In genomic region chr5:170360712-170361501, GRCh38 we compare ENCODE assay signal across 13 cellular contexts. TPM values are rescaled to one million over a fixed set of nuclear protein-coding genes. Genes with fewer than 3 reads are reported as not detected.
A peak's percentile ranks its signal among the peaks of the same experiment; 100 is the strongest.
DNase-seq lines count a peak whose midpoint lies in the region; ATAC-seq, FAIRE-seq and TF ChIP-seq lines count a peak whose summit lies in the region.
"Had no signal": no experiment of that assay in that cellular context is flagged by ENCODE, and none has a peak within 500 bp of the region (broad histone marks: within the 10 kb centered on the region; RNA-seq: fewer than 3 reads in every experiment).

No MANE protein-coding gene starts in this region.

- H3K9ac ChIP-seq in H1 (replicated peaks in 1 of 4; ENCODE audit: extremely low read depth in 1 of 4, low read depth in 3 of 4, low read length in 3 of 4) (no peak overlapping the region), trophoblast cell (ENCODE audit: low read length) (no peak overlapping the region), Karpas-422 (ENCODE audit: low read length) (no peak overlapping the region)

- H3K79me1 ChIP-seq in H1 (ENCODE audit: low read depth, low read length) (no peaks in the 10 kb centered on the region), trophoblast cell (ENCODE audit: low read length) (no peaks in the 10 kb centered on the region)

- TF ChIP-seq EP300 in H1 (IDR thresholded peaks at IDR 0.05; ENCODE audit: borderline replicate concordance in 1 of 2, low read depth in 2 of 2, low read length in 2 of 2), result no peak

- H4K20me1 ChIP-seq in H1 (replicated peaks in 1 of 2; ENCODE audit: control insufficient read depth in 1 of 2, insufficient read depth in 2 of 2, low read length in 2 of 2) (no peaks in the 10 kb centered on the region), Karpas-422 (ENCODE audit: insufficient read depth, low read depth, low read length) (no peaks in the 10 kb centered on the region)

- no peak for TF ChIP-seq RAD21 in H1 (IDR thresholded peaks at IDR 0.05 in 1 of 2, conservative IDR thresholded peaks at IDR 0.05 in 1 of 2; ENCODE audit: low read depth in 2 of 2, low read length in 2 of 2)

- H2BK5ac ChIP-seq in H1 (ENCODE audit: low read depth, low read length) (no peak overlapping the region), trophoblast cell (ENCODE audit: low read depth, low read length, poor library complexity) (no peak overlapping the region)

- H3K23me2 ChIP-seq in H1 (ENCODE audit: low read depth, low read length), result no peaks in the 10 kb centered on the region

- no peak overlapping the region for H3K14ac ChIP-seq in H1 (ENCODE audit: insufficient read length)
- no peak overlapping the region for H3K14ac ChIP-seq in trophoblast cell (ENCODE audit: low read length)

- peak; percentile 79 for DNase-seq in CD1c-positive myeloid dendritic cell (ENCODE audit: extremely low spot score)
- peak; percentile 59 to 68 for DNase-seq in NOMO-1 (lab: John Stamatoyannopoulos, UW; ENCODE audit: unreplicated experiment in 2 of 2)
- DNase-seq in H1 (ENCODE audit: low read depth in 1 of 2, low spot score in 2 of 2), result peak in 1 of 2 experiments; percentile 37
- peak in 1 of 2 donors; percentile 4 for DNase-seq in trophoblast cell
- no peak for DNase-seq in NCI-H146 (lab: John Stamatoyannopoulos, UW)
- no peak for DNase-seq in epidermal melanocyte (ENCODE audit: insufficient read length, low spot score)
- no peak for DNase-seq in Karpas-422
- DNase-seq: activated CD4-positive, alpha-beta T cell treated with anti-CD3 and anti-CD28 coated beads, Interleukin-2, amount 50 U/mL, for 1 hour; activated T-cell treated with anti-CD3 and anti-CD28 coated beads, Interleukin-2, amount 50 U/mL, for 72 hours; cortex of kidney; NCI-H2081; occipital lobe had no signal

- H3K27me3 ChIP-seq in H1 (replicated peaks in 1 of 4; ENCODE audit: control insufficient read depth in 3 of 4, extremely low read depth in 1 of 4, insufficient read depth in 3 of 4, low read length in 3 of 4) (no peaks in the 10 kb centered on the region; a peak in 1 of 7 replicates), trophoblast cell (ENCODE audit: insufficient read depth, low read length) (no peaks in the 10 kb centered on the region), Karpas-422 (ENCODE audit: low read length) (no peaks in the 10 kb centered on the region)

- H3K4me2 ChIP-seq in H1 (ENCODE audit: insufficient read depth in 1 of 2, low read depth in 2 of 2, low read length in 2 of 2) (no peak overlapping the region), trophoblast cell (ENCODE audit: low read length) (no peak overlapping the region), Karpas-422 (ENCODE audit: low read depth, low read length, poor library complexity, severe bottlenecking) (no peak overlapping the region)

- no peak overlapping the region for H2BK20ac ChIP-seq in H1 (ENCODE audit: low read length)

- no peak overlapping the region for H4K8ac ChIP-seq in H1 (ENCODE audit: extremely low read depth, insufficient read depth, low read length)
- H4K8ac ChIP-seq in trophoblast cell (ENCODE audit: low read depth, low read length), result peak overlapping the region; percentile 9

- H4K91ac ChIP-seq in H1 (replicated peaks; ENCODE audit: insufficient read length, low read length) (no peak overlapping the region), trophoblast cell (ENCODE audit: low read depth, low read length) (peak overlapping the region; percentile 8)

- TF ChIP-seq CTCF in H1 (IDR thresholded peaks at IDR 0.05; ENCODE audit: control extremely low read depth in 1 of 3, insufficient read depth in 1 of 3, low read depth in 1 of 3, low read length in 3 of 3), result no peak

- POLR2A ChIA-PET in H1 (lab: Charles Lee; ENCODE audit: partially characterized antibody), result no interaction called here

- no peak overlapping the region for H3K56ac ChIP-seq in H1 (replicated peaks; ENCODE audit: insufficient read length, low read depth, low read length)

- H2BK120ac ChIP-seq in H1 (replicated peaks; ENCODE audit: low read depth, low read length) (no peak overlapping the region), trophoblast cell (ENCODE audit: insufficient read depth, low read length, poor library complexity) (no peak overlapping the region)

- no peak for FAIRE-seq in H1 (lab: Jason Lieb, UNC)

- H3K4me3 ChIP-seq in H1 (ENCODE audit: extremely low read depth in 1 of 4, insufficient read depth in 2 of 4, low read depth in 3 of 4, low read length in 4 of 4) (no peak overlapping the region; a peak in 1 of 8 replicates), trophoblast cell (ENCODE audit: low read depth, low read length) (no peak overlapping the region), Karpas-422 (ENCODE audit: low read length) (no peak overlapping the region)

- H3K4ac ChIP-seq in H1 (replicated peaks; ENCODE audit: insufficient read length, low read depth, low read length) (no peak overlapping the region), trophoblast cell (ENCODE audit: low read depth, low read length) (no peak overlapping the region)

- no peak for TF ChIP-seq POLR2A in H1 (IDR thresholded peaks at IDR 0.05; ENCODE audit: control extremely low read depth in 1 of 2, low read depth in 2 of 2, low read length in 2 of 2)

- H3K79me2 ChIP-seq in H1 (ENCODE audit: control insufficient read depth in 1 of 2, insufficient read depth in 2 of 2, low read length in 2 of 2) (no peaks in the 10 kb centered on the region), trophoblast cell (ENCODE audit: control insufficient read depth, insufficient read depth, low read length, poor library complexity) (no peaks in the 10 kb centered on the region), Karpas-422 (ENCODE audit: low read length) (no peaks in the 10 kb centered on the region)

- no peak overlapping the region for H4K5ac ChIP-seq in H1 (ENCODE audit: insufficient read length, low read depth, low read length)

- H2BK15ac ChIP-seq in H1 (ENCODE audit: low read length), result no peak overlapping the region

- H2AFZ ChIP-seq in H1 (ENCODE audit: low read length) (peak overlapping the region; percentile 72; the same call in 1 of the 2 replicates), trophoblast cell (ENCODE audit: insufficient read depth, low read length, poor library complexity) (no peak overlapping the region), Karpas-422 (ENCODE audit: low read length) (no peak overlapping the region)

- H3K9me3 ChIP-seq in H1 (ENCODE audit: insufficient read depth in 2 of 2, low read depth in 1 of 2, low read length in 1 of 2) (no peaks in the 10 kb centered on the region), trophoblast cell (ENCODE audit: insufficient read depth, low read depth, low read length) (no peaks in the 10 kb centered on the region), Karpas-422 (ENCODE audit: low read length) (no peaks in the 10 kb centered on the region)

- no peaks in the 10 kb centered on the region for H3K36me3 ChIP-seq in H1 (ENCODE audit: control insufficient read depth in 2 of 4, insufficient read depth in 4 of 4, low read length in 3 of 4)
- H3K36me3 ChIP-seq in trophoblast cell (ENCODE audit: control insufficient read depth in 1 of 2, insufficient read depth in 2 of 2, low read length in 2 of 2), result no peaks in the 10 kb centered on the region
- no peaks in the 10 kb centered on the region for H3K36me3 ChIP-seq in Karpas-422 (ENCODE audit: insufficient read depth, low read length)

- 88% methylated on average over 12 of the region's 13 CpGs; no CpG with 5 or more reads in 1 of the 2 experiments for WGBS in H1 (ENCODE audit: extremely low coverage in 1 of 2, insufficient coverage in 1 of 2, insufficient read length in 1 of 2, insufficient replicate concordance in 2 of 2, low coverage in 1 of 2, low lambda C conversion rate in 2 of 2, missing lambda C conversion rate in 1 of 2), 2 experiments
- WGBS in trophoblast cell (ENCODE audit: extremely low coverage, insufficient coverage, insufficient read length), result no CpG with 5 or more reads among the region's 13 CpGs

- H3K18ac ChIP-seq in H1 (ENCODE audit: extremely low read depth, low read length) (no peak overlapping the region), trophoblast cell (ENCODE audit: low read length) (no peak overlapping the region)

- no peak overlapping the region for H4K12ac ChIP-seq in trophoblast cell (ENCODE audit: low read depth, low read length)

- no peak overlapping the region for H3K27ac ChIP-seq in H1 (ENCODE audit: low read depth, low read length)
- H3K27ac ChIP-seq in trophoblast cell (ENCODE audit: low read depth, low read length), result no peak overlapping the region
- H3K27ac ChIP-seq in Karpas-422 (ENCODE audit: low read length), result no peak overlapping the region

- H3K23ac ChIP-seq in H1 (ENCODE audit: insufficient read length) (no peak overlapping the region), trophoblast cell (ENCODE audit: low read length) (no peak overlapping the region)

- CTCF ChIA-PET in H1 (lab: Charles Lee; ENCODE audit: partially characterized antibody), result interaction anchor here (0.7 to 2.5 kb wide), 13 partner anchors 8 to 135 kb away, joined by 3 to 10 read pairs (median 4); no protein-coding TSS in a partner anchor

- H3K4me1 ChIP-seq in H1 (replicated peaks in 1 of 4; ENCODE audit: control insufficient read depth in 3 of 4, insufficient read depth in 4 of 4, low read length in 3 of 4) (peaks cover 0 to 5% (median 2%) of the 10 kb centered on the region in 4 experiments; a peak in 4 of 7 replicates), trophoblast cell (ENCODE audit: control insufficient read depth in 1 of 2, insufficient read depth in 2 of 2, low read length in 2 of 2) (peaks cover 16 to 19% of the 10 kb centered on the region in 2 experiments), Karpas-422 (ENCODE audit: low read length) (no peaks in the 10 kb centered on the region)

- ATAC-seq in HG03565 (IDR thresholded peaks at IDR 0.05; ENCODE audit: unreplicated experiment), result no peak
- ATAC-seq: activated T-cell treated with anti-CD3 and anti-CD28 coated beads, Interleukin-2, amount 50 U/mL, for 72 hours had no signal

- peak overlapping the region; percentile 18; the same call in 1 of the 2 replicates for H2BK12ac ChIP-seq in H1 (ENCODE audit: low read depth, low read length)
- H2BK12ac ChIP-seq in trophoblast cell (ENCODE audit: low read length), result no peak overlapping the region

- H2AK5ac ChIP-seq in H1 (ENCODE audit: low read depth, low read length) (no peak overlapping the region), trophoblast cell (ENCODE audit: low read length) (peak overlapping the region; percentile 18)

- no peaks in the 10 kb centered on the region for H3K9me2 ChIP-seq in Karpas-422 (replicated peaks; ENCODE audit: insufficient read depth, low read length)

RNA-seq across cellular contexts. Expression of gene KCNMB1, which starts 28.3 kb away (rescaled TPM):
- 0.10 and 0.19 TPM in 2 replicates for total RNA-seq in H1 (2021; fragmentation: NEBNext Ultra II Directional; extraction: Animal tissue kit (Norgen Biotek cat#: 25700))
- 0.08 TPM in 2 replicates for polyA plus RNA-seq in H1 (2011; rRNA removed)
- 0.05 TPM for polyA plus RNA-seq in H1 (2011; cell fraction: cytosol; rRNA removed)
- 0.16 TPM for polyA plus RNA-seq in H1 (2011; cell fraction: nucleus; rRNA removed)
- polyA plus RNA-seq in H1 (2012, experiment 1 of 2), result 0.07 to 0.20 TPM (median 0.12 TPM) in 4 replicates
- 0.09 TPM for polyA plus RNA-seq in H1 (2012, experiment 2 of 2)
- polyA plus RNA-seq in H1 (2013, experiment 1 of 2), result 0.20 TPM
- 0.28 TPM for polyA plus RNA-seq in H1 (2013, experiment 2 of 2)
- 0.09 and 0.12 TPM in 2 replicates for polyA minus RNA-seq in H1 (2011; rRNA and poly(A)+ RNA removed)
- polyA minus RNA-seq in H1 (2011; cell fraction: cytosol; rRNA and poly(A)+ RNA removed), result not detected
- polyA minus RNA-seq in H1 (2011; cell fraction: nucleus; rRNA and poly(A)+ RNA removed), result not detected
- polyA plus RNA-seq in trophoblast cell (2013), result 0.15 and 0.16 TPM in 2 replicates
- not detected in 2 replicates for total RNA-seq in Karpas-422 (2014; rRNA removed; shearing (Covaris generic); ENCODE audit: low replicate concordance)
- total RNA-seq: activated T-cell treated with anti-CD3 and anti-CD28 coated beads, Interleukin-2, amount 50 U/mL, for 72 hours had no signal

Comparison
In these comparisons a context has a peak if more than half of its experiments do, and no peak if none do; other contexts are left out.
1. DNase-seq: peak in CD1c-positive myeloid dendritic cell (single experiment) and NOMO-1 (2 of 2); none in NCI-H146 (single experiment), epidermal melanocyte (single experiment) and Karpas-422 (single experiment).